9 cellular contexts compared by ENCODE assay signal in the genomic region with DNA sequence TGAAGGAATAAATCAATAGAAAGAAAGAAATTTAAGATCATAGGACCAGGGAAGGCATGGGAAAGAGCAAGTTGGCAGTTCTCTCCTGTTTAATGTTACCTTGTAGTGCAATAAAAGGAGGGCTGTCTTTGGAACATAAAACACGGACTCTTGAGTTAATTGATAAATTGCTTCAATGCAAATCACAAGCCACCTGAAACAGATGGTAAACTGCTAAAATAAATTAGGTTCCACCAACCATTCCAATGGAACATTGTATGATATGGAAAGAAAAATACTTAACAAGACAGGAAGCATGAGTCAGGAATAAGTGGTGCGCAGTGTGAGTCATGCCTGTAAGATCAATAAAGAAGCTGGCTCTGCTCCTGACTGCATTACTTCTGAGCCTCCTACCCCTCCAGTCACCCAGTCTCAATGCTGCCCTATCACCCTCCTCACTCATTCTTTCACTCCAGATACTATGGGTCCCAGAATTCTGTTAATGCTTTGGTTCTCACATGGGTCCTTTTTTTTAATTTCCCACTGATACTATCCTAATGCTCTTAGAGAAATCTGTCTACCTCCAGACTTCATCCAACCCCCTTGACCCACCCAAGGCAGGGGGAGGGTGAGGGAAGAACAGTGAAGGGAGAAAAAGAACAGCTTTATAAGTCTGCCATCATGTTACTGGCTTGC.
DNase-seq lines count a peak whose midpoint lies in the region; ATAC-seq and TF ChIP-seq lines count a peak whose summit lies in the region.
"Had no signal": no experiment of that assay in that cellular context is flagged by ENCODE, and none has a peak within 500 bp of the region (broad histone marks: within the 10 kb centered on the region; RNA-seq: fewer than 3 reads in every experiment).

No MANE protein-coding gene starts in this region.

- no peaks in the 10 kb centered on the region for H3K9me3 ChIP-seq in skeletal muscle satellite cell (replicated peaks; ENCODE audit: low read length)
- H3K9me3 ChIP-seq: Peyer's patch had no signal

- H3K4me2 ChIP-seq in skeletal muscle satellite cell (ENCODE audit: low read length): peak overlapping the region; percentile 46

- H3K4me1 ChIP-seq in skeletal muscle satellite cell (ENCODE audit: control insufficient read depth, insufficient read depth, low read length): peaks cover 52% of the 10 kb centered on the region

- H3K4me3 ChIP-seq in dorsolateral prefrontal cortex: no peak overlapping the region
- no peak overlapping the region for H3K4me3 ChIP-seq in skeletal muscle satellite cell (ENCODE audit: low read length)
- H3K4me3 ChIP-seq: Peyer's patch had no signal

- H3K36me3 ChIP-seq in skeletal muscle satellite cell (ENCODE audit: insufficient read depth, low read length): no peaks in the 10 kb centered on the region
- H3K36me3 ChIP-seq: Peyer's patch had no signal

- no peak for TF ChIP-seq CTCF in dorsolateral prefrontal cortex (IDR thresholded peaks at IDR 0.05 in 54 of 56, conservative IDR thresholded peaks at IDR 0.05 in 2 of 56; ENCODE audit: low read depth in 1 of 56, partially characterized antibody in 56 of 56)

- intact Hi-C loops in dorsolateral prefrontal cortex (cut with DNase I): loop anchor here in 1 of 2 donors (2.0 kb wide), 1 partner anchor 101 kb away; no protein-coding TSS in a partner anchor

- DNase-seq in SIG-M5 treated with dmso at 0.1 percent for 504 hours (lab: John Stamatoyannopoulos, UW; ENCODE audit: unreplicated experiment) (peak; percentile 55), SIG-M5 (lab: John Stamatoyannopoulos, UW) (no peak), NCI-H446 (lab: John Stamatoyannopoulos, UW) (peak; percentile 45 to 77), dorsolateral prefrontal cortex (peak in 1 of 10 donors; percentile 19), midbrain (lab: John Stamatoyannopoulos, UW) (no peak)

- peak overlapping the region in 52 of 59 donors; percentile 0 to 81 (median 60) for H3K27ac ChIP-seq in dorsolateral prefrontal cortex

- no peak for ATAC-seq in GM21786 (IDR thresholded peaks at IDR 0.05; ENCODE audit: unreplicated experiment)
- no peak for ATAC-seq in HG02852 (IDR thresholded peaks at IDR 0.05; ENCODE audit: unreplicated experiment)

- peak overlapping the region; percentile 15 for H3K9ac ChIP-seq in skeletal muscle satellite cell (ENCODE audit: low read depth, low read length)

- H3K27me3 ChIP-seq in dorsolateral prefrontal cortex: no peaks in the 10 kb centered on the region
- no peaks in the 10 kb centered on the region for H3K27me3 ChIP-seq in skeletal muscle satellite cell (ENCODE audit: control insufficient read depth, insufficient read depth, low read length)
- H3K27me3 ChIP-seq: Peyer's patch had no signal

Comparison
In these comparisons a context has a peak if more than half of its experiments do, and no peak if none do; other contexts are left out.
1. DNase-seq: peak in SIG-M5 treated with dmso at 0.1 percent for 504 hours (single experiment) and NCI-H446 (2 of 2); none in SIG-M5 (single experiment) and midbrain (single experiment).